8 cellular contexts compared by ENCODE assay signal in genomic region chr2:47907097-47907781, GRCh38. TPM values are rescaled to one million over a fixed set of nuclear protein-coding genes. Genes with fewer than 3 reads are reported as not detected.
DNase-seq lines count a peak whose midpoint lies in the region; TF ChIP-seq lines count a peak whose summit lies in the region.

No MANE protein-coding gene starts in this region.

- TF ChIP-seq POLR2A in sigmoid colon (IDR thresholded peaks at IDR 0.05) = no peak

- no peaks in the 10 kb centered on the region for H3K36me3 ChIP-seq in sigmoid colon

- TF ChIP-seq CTCF in AG09309 (IDR thresholded peaks at IDR 0.05; ENCODE audit: control insufficient read depth, insufficient read depth, low read depth, low read length, missing control alignments) (no peak), fibroblast of the aortic adventitia (IDR thresholded peaks at IDR 0.05; ENCODE audit: insufficient read depth, low read length) (no peak), sigmoid colon (IDR thresholded peaks at IDR 0.05) (peak in 1 of 4 experiments; percentile 16), GM20000 (IDR thresholded peaks at IDR 0.05; ENCODE audit: extremely low read depth, missing control alignments) (no peak)

- H3K27me3 ChIP-seq in sigmoid colon = no peaks in the 10 kb centered on the region

- H3K4me3 ChIP-seq in AG09309 (ENCODE audit: control insufficient read depth, low read depth, low read length) (peak overlapping the region; percentile 89), fibroblast of the aortic adventitia (ENCODE audit: low read depth, low read length) (peak overlapping the region; percentile 59), sigmoid colon (peak overlapping the region; percentile 73 to 97 (median 86))
- H3K4me3 ChIP-seq in Jurkat, Clone E6-1 (ENCODE audit: low read length) = peak overlapping the region; percentile 51

- DNase-seq in AG09309 (ENCODE audit: low read depth) (no peak), fibroblast of the aortic adventitia (ENCODE audit: low read depth) (peak; percentile 27), sigmoid colon (no peak), GM20000 (ENCODE audit: low spot score) (no peak), NCI-H526 treated with DMSO at 0.1 percent for 48 hours (lab: John Stamatoyannopoulos, UW) (no peak), hippocampal formation (lab: John Stamatoyannopoulos, UW) (no peak)
- peak; percentile 79 for DNase-seq in Jurkat, Clone E6-1 (ENCODE audit: low read depth, low spot score)
- peak; percentile 52 for DNase-seq in activated T-cell treated with anti-CD3 and anti-CD28 coated beads, Interleukin-2, amount 50 U/mL, for 1 hour

- intact Hi-C loops in sigmoid colon (cut with DNase I) = loop anchor here (2.0 to 5.0 kb wide), 2 partner anchors 40 to 200 kb away; no protein-coding TSS in a partner anchor

- WGBS in sigmoid colon, 2 donors = 5 to 16% methylated on average over 13 of the region's 13 CpGs

- peaks cover 0 to 23% (median 19%) of the 10 kb centered on the region in 4 donors for H3K4me1 ChIP-seq in sigmoid colon

- peak overlapping the region; percentile 98 to 100 (median 100) for H3K27ac ChIP-seq in sigmoid colon

- H3K9me3 ChIP-seq in sigmoid colon = no peaks in the 10 kb centered on the region

- TF ChIP-seq EP300 in sigmoid colon (IDR thresholded peaks at IDR 0.05) = no peak

RNA-seq across cellular contexts. Expression of gene FBXO11, which starts 0.9 kb away (rescaled TPM):
- polyA plus RNA-seq in Jurkat, Clone E6-1 (2012; ENCODE audit: insufficient read depth, insufficient read length) = 14.8 TPM
- total RNA-seq in fibroblast of the aortic adventitia (ENCODE audit: low replicate concordance) (50.7 and 96.2 TPM in 2 replicates), sigmoid colon (10 to 100 TPM; 43.8 to 71.7 (median 49.6) TPM)
- polyA plus RNA-seq in sigmoid colon = 10 to 100 TPM; 13.4 to 23.4 (median 13.8) TPM

Comparison
In these comparisons a context has a peak if more than half of its experiments do, and no peak if none do; other contexts are left out.
1. DNase-seq: peak in Jurkat, Clone E6-1 (single experiment), activated T-cell treated with anti-CD3 and anti-CD28 coated beads, Interleukin-2, amount 50 U/mL, for 1 hour (single experiment) and fibroblast of the aortic adventitia (single experiment); none in AG09309 (single experiment), sigmoid colon (single experiment), GM20000 (single experiment), NCI-H526 treated with DMSO at 0.1 percent for 48 hours (single experiment) and hippocampal formation (0 of 2).
2. Peak in every context shown above with its lines, with median percentiles within 50 percentile points of each other: H3K4me3 ChIP-seq.